23 cellular contexts compared by ENCODE assay signal in genomic region chr2:182584462-182584861, GRCh38.
"Had no signal": no experiment of that assay in that cellular context is flagged by ENCODE, and none has a peak within 500 bp of the region (broad histone marks: within the 10 kb centered on the region; RNA-seq: fewer than 3 reads in every experiment).

No MANE protein-coding gene starts in this region.

- H3K4me3 ChIP-seq: esophagus muscularis mucosa, pancreas, psoas muscle, upper lobe of left lung, vagina had no signal

- H3K4me1 ChIP-seq: psoas muscle, upper lobe of left lung, vagina had no signal

- H3K36me3 Mint-ChIP-seq: activated naive CD4-positive, alpha-beta T cell treated with anti-CD3 and anti-CD28 coated beads, Interleukin-2, amount 50 U/mL, for 24 hours; mesothelial cell of epicardium; naive thymus-derived CD4-positive, alpha-beta T cell had no signal

- H3K36me3 ChIP-seq: esophagus muscularis mucosa, pancreas, upper lobe of left lung, vagina had no signal

- ATAC-seq: activated CD8-positive, alpha-beta T cell treated with anti-CD3 and anti-CD28 coated beads for 36 hours; activated naive CD8-positive, alpha-beta T cell treated with anti-CD3 and anti-CD28 coated beads, Interleukin-2, amount 50 U/mL, for 24 hours; activated T-cell treated with anti-CD3 and anti-CD28 coated beads, Interleukin-2, amount 50 U/mL, for 4 hours; activated T-helper 17 cell treated with anti-CD3 and anti-CD28 coated beads, Interleukin-2, amount 50 U/mL, for 72 hours; foreskin keratinocyte; naive thymus-derived CD4-positive, alpha-beta T cell; pancreas; psoas muscle had no signal

- H3K27me3 Mint-ChIP-seq: activated CD8-positive, alpha-beta T cell treated with anti-CD3 and anti-CD28 coated beads for 36 hours; activated naive CD8-positive, alpha-beta T cell treated with anti-CD3 and anti-CD28 coated beads, Interleukin-2, amount 50 U/mL, for 24 hours had no signal

- H3K9me3 Mint-ChIP-seq: activated CD8-positive, alpha-beta T cell treated with anti-CD3 and anti-CD28 coated beads for 36 hours; activated naive CD4-positive, alpha-beta T cell treated with anti-CD3 and anti-CD28 coated beads, Interleukin-2, amount 50 U/mL, for 24 hours; activated naive CD8-positive, alpha-beta T cell treated with anti-CD3 and anti-CD28 coated beads, Interleukin-2, amount 50 U/mL, for 24 hours; activated T-cell treated with anti-CD3 and anti-CD28 coated beads, Interleukin-2, amount 50 U/mL, for 4 hours; activated T-helper 17 cell treated with anti-CD3 and anti-CD28 coated beads, Interleukin-2, amount 50 U/mL, for 72 hours; mesothelial cell of epicardium; naive thymus-derived CD4-positive, alpha-beta T cell; stimulated activated naive CD8-positive, alpha-beta T cell treated with anti-CD3 and anti-CD28 coated beads, Interleukin-15, Interleukin-2, amounts not matched to agents 100 ng/mL and 50 ng/mL, for 24 hours had no signal

- H3K27ac Mint-ChIP-seq: activated CD8-positive, alpha-beta T cell treated with anti-CD3 and anti-CD28 coated beads for 36 hours; activated naive CD4-positive, alpha-beta T cell treated with anti-CD3 and anti-CD28 coated beads, Interleukin-2, amount 50 U/mL, for 24 hours; activated naive CD8-positive, alpha-beta T cell treated with anti-CD3 and anti-CD28 coated beads, Interleukin-2, amount 50 U/mL, for 24 hours; activated T-helper 17 cell treated with anti-CD3 and anti-CD28 coated beads, Interleukin-2, amount 50 U/mL, for 72 hours; mesothelial cell of epicardium; naive thymus-derived CD4-positive, alpha-beta T cell; stimulated activated naive CD8-positive, alpha-beta T cell treated with anti-CD3 and anti-CD28 coated beads, Interleukin-15, Interleukin-2, amounts not matched to agents 100 ng/mL and 50 ng/mL, for 24 hours had no signal

- H3K9me3 ChIP-seq: esophagus muscularis mucosa, pancreas, psoas muscle, upper lobe of left lung, vagina had no signal

- DNase-seq: activated CD4-positive, alpha-beta T cell treated with anti-CD3 and anti-CD28 coated beads for 1 hour; activated CD4-positive, alpha-beta T cell treated with anti-CD3 and anti-CD28 coated beads, Interleukin-2, amount 50 U/mL, for 1 hour; activated CD8-positive, alpha-beta T cell treated with anti-CD3 and anti-CD28 coated beads for 36 hours; activated gamma-delta T cell treated with Interleukin-2 at 50 U/mL for 16 hours; activated naive CD8-positive, alpha-beta T cell treated with anti-CD3 and anti-CD28 coated beads, Interleukin-2, amount 50 U/mL, for 24 hours; activated T-cell treated with anti-CD3 and anti-CD28 coated beads, Interleukin-2, amount 50 U/mL, for 4 hours; amygdala; dermis blood vessel endothelial cell; effector CD4-positive, alpha-beta T cell; foreskin keratinocyte; naive thymus-derived CD4-positive, alpha-beta T cell; nucleus accumbens; pancreas; psoas muscle; stimulated activated CD4-positive, alpha-beta T cell treated with anti-CD3 and anti-CD28 coated beads, Interleukin-2, amount 100 ng/mL, for 48 hours; T-helper 2 cell; upper lobe of left lung had no signal

- H3K4me1 Mint-ChIP-seq: activated naive CD4-positive, alpha-beta T cell treated with anti-CD3 and anti-CD28 coated beads, Interleukin-2, amount 50 U/mL, for 24 hours; activated naive CD8-positive, alpha-beta T cell treated with anti-CD3 and anti-CD28 coated beads, Interleukin-2, amount 50 U/mL, for 24 hours; activated T-helper 17 cell treated with anti-CD3 and anti-CD28 coated beads, Interleukin-2, amount 50 U/mL, for 72 hours; naive thymus-derived CD4-positive, alpha-beta T cell had no signal

- H3K4me3 Mint-ChIP-seq: activated CD8-positive, alpha-beta T cell treated with anti-CD3 and anti-CD28 coated beads for 36 hours; activated naive CD4-positive, alpha-beta T cell treated with anti-CD3 and anti-CD28 coated beads, Interleukin-2, amount 50 U/mL, for 24 hours; activated naive CD8-positive, alpha-beta T cell treated with anti-CD3 and anti-CD28 coated beads, Interleukin-2, amount 50 U/mL, for 24 hours; activated T-cell treated with anti-CD3 and anti-CD28 coated beads, Interleukin-2, amount 50 U/mL, for 4 hours; activated T-helper 17 cell treated with anti-CD3 and anti-CD28 coated beads, Interleukin-2, amount 50 U/mL, for 72 hours; mesothelial cell of epicardium; naive thymus-derived CD4-positive, alpha-beta T cell; stimulated activated naive CD8-positive, alpha-beta T cell treated with anti-CD3 and anti-CD28 coated beads, Interleukin-15, Interleukin-2, amounts not matched to agents 100 ng/mL and 50 ng/mL, for 24 hours had no signal

- H3K27me3 ChIP-seq: esophagus muscularis mucosa, foreskin keratinocyte, pancreas, upper lobe of left lung, vagina had no signal

- H3K27ac ChIP-seq: esophagus muscularis mucosa, foreskin keratinocyte, pancreas, psoas muscle, upper lobe of left lung, vagina had no signal
